Comparison of ENCODE assay signal across 9 cellular contexts in the genomic region with DNA sequence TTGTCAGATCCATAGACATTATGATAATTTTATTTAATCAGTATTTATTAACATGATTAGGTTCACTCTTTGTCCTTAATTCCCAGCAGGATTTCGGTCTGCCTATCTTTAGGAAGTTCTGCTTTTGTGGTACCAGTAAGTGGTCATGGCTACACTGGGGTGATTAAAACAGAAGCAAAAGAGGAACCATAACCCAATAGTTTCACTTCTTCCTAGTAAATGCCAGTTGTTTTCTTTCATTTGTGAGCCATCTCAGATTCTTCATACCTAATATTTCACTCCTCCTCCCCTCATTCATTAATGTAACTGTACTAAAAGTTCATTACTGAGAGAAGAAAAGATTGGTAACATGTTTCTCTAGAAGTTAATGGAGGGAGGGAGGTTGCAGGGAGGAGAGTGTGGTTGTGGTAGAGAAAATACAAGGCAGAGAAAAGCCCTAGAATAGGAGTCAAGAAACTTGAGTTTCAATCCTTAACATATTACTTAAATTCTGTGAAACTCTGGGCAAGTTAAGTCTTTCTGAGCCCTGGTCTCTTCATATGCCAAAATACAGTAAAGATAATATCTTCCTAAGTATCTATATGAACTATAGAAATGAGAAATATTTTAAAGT.
DNase-seq lines count a peak whose midpoint lies in the region; ATAC-seq, FAIRE-seq and TF ChIP-seq lines count a peak whose summit lies in the region.
"Had no signal": no experiment of that assay in that cellular context is flagged by ENCODE, and none has a peak within 500 bp of the region (broad histone marks: within the 10 kb centered on the region; RNA-seq: fewer than 3 reads in every experiment).

No MANE protein-coding gene starts in this region.

- H3K27ac ChIP-seq in keratinocyte (ENCODE audit: control insufficient read depth, insufficient read depth, low read length) (peak overlapping the region; percentile 50), neural progenitor cell (no peak overlapping the region)

- TF ChIP-seq CTCF in keratinocyte (optimal IDR thresholded peaks at IDR 0.05 in 1 of 3, IDR thresholded peaks at IDR 0.05 in 1 of 3, conservative IDR thresholded peaks at IDR 0.05 in 1 of 3; ENCODE audit: extremely low read depth in 1 of 3, insufficient read depth in 2 of 3, low read length in 3 of 3): no peak
- no peak for TF ChIP-seq CTCF in neural progenitor cell (IDR thresholded peaks at IDR 0.05)

- ATAC-seq in GM18519 (IDR thresholded peaks at IDR 0.05; ENCODE audit: low FRiP score, unreplicated experiment) (peak; percentile 82), GM21737 (IDR thresholded peaks at IDR 0.05; ENCODE audit: unreplicated experiment) (peak; percentile 70)
- ATAC-seq: GM23338 had no signal

- H3K27ac Mint-ChIP-seq in IgD-negative memory B cell (peak overlapping the region; percentile 25 to 86 (median 74)), neural progenitor cell (no peak overlapping the region)
- H3K27ac Mint-ChIP-seq: GM23338 had no signal

- H3F3A ChIP-seq in neural progenitor cell (ENCODE audit: low read depth): no peaks in the 10 kb centered on the region

- H4K20me1 ChIP-seq in keratinocyte (ENCODE audit: control insufficient read depth, extremely low read depth, insufficient read depth, low read length) (no peaks in the 10 kb centered on the region), neural progenitor cell (ENCODE audit: low read depth) (no peaks in the 10 kb centered on the region)

- H3K36me3 ChIP-seq in keratinocyte (ENCODE audit: control insufficient read depth in 2 of 2, extremely low read depth in 1 of 2, insufficient read depth in 2 of 2, low read length in 2 of 2) (peaks cover 0 to 16% of the 10 kb centered on the region in 2 experiments), neural progenitor cell (no peaks in the 10 kb centered on the region)

- peaks cover 36% of the 10 kb centered on the region for H3K4me1 ChIP-seq in keratinocyte (ENCODE audit: control insufficient read depth, extremely low read depth, insufficient read depth, low read length)
- H3K4me1 ChIP-seq in neural progenitor cell: no peaks in the 10 kb centered on the region

- H3K9me1 ChIP-seq in keratinocyte (ENCODE audit: control insufficient read depth, extremely low read depth, insufficient read depth, low read length): no peaks in the 10 kb centered on the region

- H3K9me3 ChIP-seq in keratinocyte (ENCODE audit: control insufficient read depth, low read depth, low read length) (no peaks in the 10 kb centered on the region), neural progenitor cell (ENCODE audit: low read depth) (no peaks in the 10 kb centered on the region)

- H3K36me3 Mint-ChIP-seq in IgD-negative memory B cell (peaks cover 11% of the 10 kb centered on the region), neural progenitor cell (no peaks in the 10 kb centered on the region)

- H3K27me3 Mint-ChIP-seq in IgD-negative memory B cell: no peaks in the 10 kb centered on the region
- no peaks in the 10 kb centered on the region for H3K27me3 Mint-ChIP-seq in neural progenitor cell (ENCODE audit: insufficient read depth, low read depth)

- H3K4me3 ChIP-seq in keratinocyte (ENCODE audit: control insufficient read depth in 2 of 3, extremely low read depth in 1 of 3, insufficient read depth in 2 of 3, low read depth in 1 of 3, low read length in 3 of 3) (no peak overlapping the region), neural progenitor cell (no peak overlapping the region)
- H3K4me3 ChIP-seq: GM23338 had no signal

- H3K4me3 Mint-ChIP-seq in IgD-negative memory B cell (peak overlapping the region; percentile 36 to 81 (median 59)), neural progenitor cell (no peak overlapping the region)
- H3K4me3 Mint-ChIP-seq: GM23338 had no signal

- no peak for FAIRE-seq in keratinocyte (lab: Jason Lieb, UNC)

- H3K27me3 ChIP-seq in keratinocyte (ENCODE audit: control insufficient read depth, extremely low read depth, insufficient read depth, low read length): no peaks in the 10 kb centered on the region
- no peaks in the 10 kb centered on the region for H3K27me3 ChIP-seq in neural progenitor cell

- H2AFZ ChIP-seq in keratinocyte (ENCODE audit: control insufficient read depth, low read length) (peak overlapping the region; percentile 51), neural progenitor cell (replicated peaks) (no peak overlapping the region)
- H2AFZ ChIP-seq: GM23338 had no signal

- dilution Hi-C loops in keratinocyte (cut with MboI; ENCODE audit: extremely low pct_ligation_motif_present, low sequenced_read_pairs): no loop called here

- H3K79me2 ChIP-seq in keratinocyte (ENCODE audit: control insufficient read depth, insufficient read depth, low read length): no peaks in the 10 kb centered on the region
- H3K79me2 ChIP-seq in neural progenitor cell (ENCODE audit: low read depth): no peaks in the 10 kb centered on the region

- no peak for DNase-seq in keratinocyte (ENCODE audit: low read depth, low spot score)
- no peak for DNase-seq in NCI-H1694 (lab: John Stamatoyannopoulos, UW)
- no peak for DNase-seq in neural progenitor cell (ENCODE audit: low spot score)
- no peak for DNase-seq in effector CD4-positive, alpha-beta T cell
- DNase-seq in inferior parietal cortex (ENCODE audit: extremely low spot score): no peak

- H3K9me3 Mint-ChIP-seq in IgD-negative memory B cell (no peaks in the 10 kb centered on the region), neural progenitor cell (no peaks in the 10 kb centered on the region)
- H3K9me3 Mint-ChIP-seq: GM23338 had no signal

- H3K4me2 ChIP-seq in keratinocyte (ENCODE audit: control insufficient read depth, extremely low read depth, insufficient read depth, low read depth, low read length) (peak overlapping the region; percentile 29), neural progenitor cell (no peak overlapping the region)
- H3K4me2 ChIP-seq: GM23338 had no signal

- H3K4me1 Mint-ChIP-seq in IgD-negative memory B cell: peaks cover 27 to 35% (median 33%) of the 10 kb centered on the region in 3 donors
- no peaks in the 10 kb centered on the region for H3K4me1 Mint-ChIP-seq in neural progenitor cell
- H3K4me1 Mint-ChIP-seq: GM23338 had no signal

- H3K9ac ChIP-seq in keratinocyte (ENCODE audit: control insufficient read depth, extremely low read depth, insufficient read depth, low read length) (no peak overlapping the region), neural progenitor cell (no peak overlapping the region)
